ENCODE assay signal across 1 cellular context in genomic region chr7:106074257-106074656, GRCh38.
TF ChIP-seq lines count a peak whose summit lies in the region.

No MANE protein-coding gene starts in this region.

TF ChIP-seq in SK-N-SH, 30 proteins besides CTCF, POLR2A, EP300 and RAD21 (continued from another document):
- TF ChIP-seq REST (IDR thresholded peaks at IDR 0.05; ENCODE audit: low read depth, low read length): no peak
- no peak for TF ChIP-seq TCF12 (IDR thresholded peaks at IDR 0.05)
- no peak for TF ChIP-seq MXI1 (IDR thresholded peaks at IDR 0.05; ENCODE audit: low read depth, low read length)
- no peak for TF ChIP-seq FOXJ3 (CRISPR knock-in tag; IDR thresholded peaks at IDR 0.05)
- TF ChIP-seq TEAD4 (IDR thresholded peaks at IDR 0.05; ENCODE audit: borderline replicate concordance, insufficient read depth): no peak
- no peak for TF ChIP-seq TAF1 (IDR thresholded peaks at IDR 0.05; ENCODE audit: borderline replicate concordance, low read depth, low read length)
- no peak for TF ChIP-seq RFX5 (IDR thresholded peaks at IDR 0.05; ENCODE audit: low read length)
- TF ChIP-seq POLR2AphosphoS5 (IDR thresholded peaks at IDR 0.05; ENCODE audit: low read depth, low read length): no peak
- no peak for TF ChIP-seq EZH2phosphoT487 (IDR thresholded peaks at IDR 0.05; ENCODE audit: borderline replicate concordance, low read depth)
- TF ChIP-seq, protein P1, sequence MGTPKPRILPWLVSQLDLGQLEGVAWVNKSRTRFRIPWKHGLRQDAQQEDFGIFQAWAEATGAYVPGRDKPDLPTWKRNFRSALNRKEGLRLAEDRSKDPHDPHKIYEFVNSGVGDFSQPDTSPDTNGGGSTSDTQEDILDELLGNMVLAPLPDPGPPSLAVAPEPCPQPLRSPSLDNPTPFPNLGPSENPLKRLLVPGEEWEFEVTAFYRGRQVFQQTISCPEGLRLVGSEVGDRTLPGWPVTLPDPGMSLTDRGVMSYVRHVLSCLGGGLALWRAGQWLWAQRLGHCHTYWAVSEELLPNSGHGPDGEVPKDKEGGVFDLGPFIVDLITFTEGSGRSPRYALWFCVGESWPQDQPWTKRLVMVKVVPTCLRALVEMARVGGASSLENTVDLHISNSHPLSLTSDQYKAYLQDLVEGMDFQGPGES (IDR thresholded peaks at IDR 0.05; ENCODE audit: low read depth, low read length): no peak
- TF ChIP-seq NFIC (IDR thresholded peaks at IDR 0.05; ENCODE audit: borderline replicate concordance): no peak
